In the genomic region with DNA sequence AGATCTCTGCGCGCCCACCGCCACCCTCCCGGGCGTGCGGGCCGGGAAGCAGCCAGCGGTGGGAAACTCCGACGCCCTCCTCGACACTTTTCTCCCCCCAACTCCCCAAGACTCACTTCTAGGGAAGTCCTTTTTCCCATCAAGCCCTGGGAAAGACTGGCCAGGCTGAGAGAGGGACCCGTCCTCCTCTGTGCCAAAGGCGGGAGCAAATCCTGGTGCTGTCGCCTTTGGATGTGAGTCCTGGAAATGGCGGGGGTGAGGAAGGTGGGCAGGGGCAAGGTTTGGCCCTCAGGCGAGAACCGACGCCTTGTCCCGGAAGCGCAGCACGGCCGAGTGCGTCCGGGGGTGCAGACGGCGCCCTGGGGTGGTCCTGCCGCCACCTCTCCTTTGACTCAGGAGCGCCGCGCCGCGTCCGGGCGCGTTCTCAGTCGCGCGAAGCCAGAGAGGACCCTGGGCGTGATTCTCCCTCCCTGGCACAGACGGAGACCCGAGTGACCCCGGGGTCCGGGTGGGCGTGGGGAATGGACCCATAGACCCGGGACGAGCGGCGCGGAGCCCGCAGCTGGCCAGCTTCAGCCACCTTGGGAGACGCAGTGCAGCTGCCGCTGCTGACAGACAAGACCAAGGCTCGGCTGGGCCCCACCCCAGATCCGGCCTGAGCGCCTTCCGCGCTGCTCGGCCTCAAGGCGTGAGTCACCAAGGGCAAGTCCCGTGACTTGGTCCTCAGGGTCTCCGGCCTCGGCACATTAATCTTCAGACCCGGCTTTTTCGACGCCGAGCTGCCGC, we compare ENCODE assay signal across 8 cellular contexts. TPM values are rescaled to one million over a fixed set of nuclear protein-coding genes. Genes with fewer than 3 reads are reported as not detected.
DNase-seq lines count a peak whose midpoint lies in the region; ATAC-seq and TF ChIP-seq lines count a peak whose summit lies in the region.

No MANE protein-coding gene starts in this region.

- no peak overlapping the region for H3K27ac Mint-ChIP-seq in GM23338
- no peak overlapping the region for H3K27ac Mint-ChIP-seq in activated naive CD4-positive, alpha-beta T cell treated with anti-CD3 and anti-CD28 coated beads, Interleukin-2, amount 10 ng/mL, durations not matched to agents 7 days and 5 days

- H3K4me3 Mint-ChIP-seq in GM23338 = peak overlapping the region; percentile 86
- peak overlapping the region; percentile 61 for H3K4me3 Mint-ChIP-seq in activated naive CD4-positive, alpha-beta T cell treated with anti-CD3 and anti-CD28 coated beads, Interleukin-2, amount 10 ng/mL, durations not matched to agents 7 days and 5 days

- H3K27ac ChIP-seq in GM23338 (ENCODE audit: low read depth) (no peak overlapping the region), heart right ventricle (peak overlapping the region; percentile 69 to 92 (median 86)), prostate gland (no peak overlapping the region)

- peaks cover 28% of the 10 kb centered on the region for H3K36me3 Mint-ChIP-seq in GM23338 (ENCODE audit: low read depth)
- peaks cover 38% of the 10 kb centered on the region for H3K36me3 Mint-ChIP-seq in activated naive CD4-positive, alpha-beta T cell treated with anti-CD3 and anti-CD28 coated beads, Interleukin-2, amount 10 ng/mL, durations not matched to agents 7 days and 5 days

- peaks cover 11% of the 10 kb centered on the region for H4K20me1 ChIP-seq in GM23338 (replicated peaks; ENCODE audit: insufficient read depth)

- H3K4me2 ChIP-seq in GM23338 = peak overlapping the region; percentile 95

- DNase-seq in GM23338 (ENCODE audit: low spot score) = peak; percentile 73
- DNase-seq in NB4 (ENCODE audit: low read depth) = peak; percentile 85
- peak; percentile 57 for DNase-seq in activated naive CD4-positive, alpha-beta T cell treated with anti-CD3 and anti-CD28 coated beads, Interleukin-2, amount 10 ng/mL, durations not matched to agents 7 days and 5 days
- DNase-seq in heart right ventricle = peak; percentile 83 to 87
- no peak for DNase-seq in prostate gland (ENCODE audit: low spot score)
- no peak for DNase-seq in COR-L47 (lab: John Stamatoyannopoulos, UW)
- DNase-seq in midbrain (lab: John Stamatoyannopoulos, UW) = no peak

- peaks cover 97% of the 10 kb centered on the region for H3K27me3 Mint-ChIP-seq in GM23338 (ENCODE audit: insufficient read depth, low read depth, poor library complexity)
- H3K27me3 Mint-ChIP-seq in activated naive CD4-positive, alpha-beta T cell treated with anti-CD3 and anti-CD28 coated beads, Interleukin-2, amount 10 ng/mL, durations not matched to agents 7 days and 5 days = peaks cover 80% of the 10 kb centered on the region

- intact Hi-C loops in heart right ventricle (cut with DNase I) (loop anchor here in 4 of 10 donors (2.0 to 5.0 kb wide), 2 partner anchors 26 to 84 kb away; a partner anchor contains a TSS), prostate gland (cut with DNase I) (no loop called here)

- H3K36me3 ChIP-seq in GM23338 (ENCODE audit: insufficient read depth) = peaks cover 7% of the 10 kb centered on the region; the same call in 1 of the 2 replicates
- peaks cover 0 to 20% (median 3%) of the 10 kb centered on the region in 9 donors for H3K36me3 ChIP-seq in heart right ventricle
- peaks cover 0 to 12% of the 10 kb centered on the region in 2 donors for H3K36me3 ChIP-seq in prostate gland

- peaks cover 50% of the 10 kb centered on the region for H3K4me1 ChIP-seq in GM23338 (ENCODE audit: insufficient read depth)
- H3K4me1 ChIP-seq in heart right ventricle = peaks cover 15 to 77% (median 60%) of the 10 kb centered on the region in 9 donors
- peaks cover 12% of the 10 kb centered on the region for H3K4me1 ChIP-seq in prostate gland (replicated peaks)

- peaks cover 92% of the 10 kb centered on the region for H3K27me3 ChIP-seq in GM23338 (ENCODE audit: insufficient read depth)
- peaks cover 9 to 61% (median 54%) of the 10 kb centered on the region in 7 donors for H3K27me3 ChIP-seq in heart right ventricle
- peaks cover 20% of the 10 kb centered on the region for H3K27me3 ChIP-seq in prostate gland (replicated peaks; ENCODE audit: insufficient read depth)

- peaks cover 8% of the 10 kb centered on the region for H3K79me2 ChIP-seq in GM23338 (replicated peaks; ENCODE audit: insufficient read depth)

- H3K9me2 ChIP-seq in GM23338 (ENCODE audit: insufficient read depth) = no peaks in the 10 kb centered on the region

- CTCF ChIA-PET in activated naive CD4-positive, alpha-beta T cell treated with anti-CD3 and anti-CD28 coated beads, Interleukin-2, amount 10 ng/mL, durations not matched to agents 7 days and 5 days (lab: Charles Lee) = interaction anchor here (0.7 to 2.5 kb wide), 7 partner anchors 10 to 89 kb away, joined by 3 to 11 read pairs (median 4); a partner anchor contains a TSS

- H3K9me3 ChIP-seq in heart right ventricle (no peaks in the 10 kb centered on the region), prostate gland (no peaks in the 10 kb centered on the region)

- peak; percentile 9 for ATAC-seq in GM23338
- ATAC-seq in heart right ventricle = peak; percentile 63 to 79 (median 70)

- no peaks in the 10 kb centered on the region; the same call in 1 of the 3 replicates for H3K9me3 Mint-ChIP-seq in GM23338
- H3K9me3 Mint-ChIP-seq in activated naive CD4-positive, alpha-beta T cell treated with anti-CD3 and anti-CD28 coated beads, Interleukin-2, amount 10 ng/mL, durations not matched to agents 7 days and 5 days = no peaks in the 10 kb centered on the region

- peak in 1 of 2 experiments; percentile 42; a peak in 2 of 4 replicates for TF ChIP-seq CTCF in GM23338 (conservative IDR thresholded peaks at IDR 0.05; ENCODE audit: low read depth in 2 of 2)
- peak; percentile 14 for TF ChIP-seq CTCF in NB4 (IDR thresholded peaks at IDR 0.05; ENCODE audit: low read depth, low read length)
- TF ChIP-seq CTCF in heart right ventricle (IDR thresholded peaks at IDR 0.05) = peak in 7 of 9 donors; percentile 10 to 57 (median 35)
- no peak for TF ChIP-seq CTCF in prostate gland (IDR thresholded peaks at IDR 0.05)

- H2AFZ ChIP-seq in GM23338 = peak overlapping the region; percentile 96

- WGBS in heart right ventricle, 2 donors = 1 to 2% methylated on average over 64 to 67 of the region's 67 CpGs
- 11% methylated on average over 46 of the region's 67 CpGs for WGBS in prostate gland

- TF ChIP-seq POLR2A in GM10847 (IDR thresholded peaks at IDR 0.05; ENCODE audit: extremely low read depth, insufficient read length) (peak; percentile 42), NB4 (IDR thresholded peaks at IDR 0.05; ENCODE audit: extremely low read depth, insufficient read length) (no peak), prostate gland (IDR thresholded peaks at IDR 0.05) (peak; percentile 46)

- peak overlapping the region; percentile 71 for H3K4me3 ChIP-seq in GM23338
- H3K4me3 ChIP-seq in NB4 (ENCODE audit: low read depth, low read length) = peak overlapping the region; percentile 43
- peak overlapping the region; percentile 42 to 85 (median 67) for H3K4me3 ChIP-seq in heart right ventricle
- peak overlapping the region; percentile 9 to 24 for H3K4me3 ChIP-seq in prostate gland

- peaks cover 55% of the 10 kb centered on the region for H3K4me1 Mint-ChIP-seq in GM23338
- H3K4me1 Mint-ChIP-seq in activated naive CD4-positive, alpha-beta T cell treated with anti-CD3 and anti-CD28 coated beads, Interleukin-2, amount 10 ng/mL, durations not matched to agents 7 days and 5 days = peaks cover 72% of the 10 kb centered on the region

- H3F3A ChIP-seq in GM23338 (replicated peaks; ENCODE audit: low read depth) = peaks cover 38% of the 10 kb centered on the region

TF ChIP-seq in GM23338, 12 proteins besides CTCF, POLR2A, EP300 and RAD21 (continues in another document):
- TF ChIP-seq STAT1 (IDR thresholded peaks at IDR 0.05; ENCODE audit: unreplicated experiment) = no peak
- no peak for TF ChIP-seq NANOG (IDR thresholded peaks at IDR 0.05; ENCODE audit: borderline replicate concordance)

RNA-seq across cellular contexts. Expression of a gene that starts 3.5 kb away (rescaled TPM):
- 0.24 TPM in 1 of 2 replicates, not detected in the other for total RNA-seq in GM23338 (2014; rRNA removed; shearing (Covaris generic))
- polyA plus RNA-seq in GM23338 (2016; fragmentation: Nextera tagmentation; extraction: Ambion mirVana) (0.57 and 0.82 TPM in 2 replicates), heart right ventricle (under 1 TPM; 0.44 to 0.64 TPM)
- total RNA-seq in heart right ventricle (1 to 10 TPM in 2 of 10 donors, under 1 TPM in 6, not detected in 2; 0.17 to 1.5 (median 0.39) TPM), prostate gland (1 to 10 TPM in 1 of 2 donors, not detected in 1; 1.2 TPM)

RNA-seq across cellular contexts. Expression of a gene that starts 4.6 kb away (rescaled TPM):
- 10.9 and 14.3 TPM in 2 replicates for total RNA-seq in GM23338 (2014; rRNA removed; shearing (Covaris generic))
- polyA plus RNA-seq in GM23338 (2016; fragmentation: Nextera tagmentation; extraction: Ambion mirVana) (13.1 and 13.4 TPM in 2 replicates), heart right ventricle (10 to 100 TPM; 21.8 to 27.7 TPM)
- total RNA-seq in heart right ventricle (10 to 100 TPM; 10.7 to 27.4 (median 14.9) TPM), prostate gland (10 to 100 TPM; 13.6 to 14.7 TPM)

RNA-seq across cellular contexts. Expression of a gene that starts 11.3 kb away (rescaled TPM):
- total RNA-seq in GM23338 (2014; rRNA removed; shearing (Covaris generic)) = 0.21 TPM in 1 of 2 replicates, not detected in the other
- polyA plus RNA-seq in GM23338 (2016; fragmentation: Nextera tagmentation; extraction: Ambion mirVana) = 0.16 TPM in 1 of 2 replicates, not detected in the other
- total RNA-seq in heart right ventricle = not detected
- polyA plus RNA-seq in heart right ventricle = not detected
- under 1 TPM in 1 of 2 donors, not detected in 1; 0.97 TPM for total RNA-seq in prostate gland

RNA-seq across cellular contexts. Expression of a gene that starts 20.0 kb away (rescaled TPM):
- 29.2 and 29.6 TPM in 2 replicates for total RNA-seq in GM23338 (2014; rRNA removed; shearing (Covaris generic))
- 13.1 and 15.8 TPM in 2 replicates for polyA plus RNA-seq in GM23338 (2016; fragmentation: Nextera tagmentation; extraction: Ambion mirVana)
- 10 to 100 TPM in 5 of 10 donors, 1 to 10 TPM in 5; 7.2 to 12.1 (median 9.4) TPM for total RNA-seq in heart right ventricle
- polyA plus RNA-seq in heart right ventricle = 10 to 100 TPM in 1 of 2 donors, 1 to 10 TPM in 1; 8.4 to 18.7 TPM
- 10 to 100 TPM; 24.0 to 27.6 TPM for total RNA-seq in prostate gland

RNA-seq across cellular contexts. Expression of a gene that starts 20.1 kb away (rescaled TPM):
- total RNA-seq in GM23338 (2014; rRNA removed; shearing (Covaris generic)) = 12.3 and 20.5 TPM in 2 replicates
- 5.1 and 5.8 TPM in 2 replicates for polyA plus RNA-seq in GM23338 (2016; fragmentation: Nextera tagmentation; extraction: Ambion mirVana)
- total RNA-seq in heart right ventricle = 10 to 100 TPM in 1 of 10 donors, 1 to 10 TPM in 9; 2.3 to 11.7 (median 5.5) TPM
- 10 to 100 TPM in 1 of 2 donors, 1 to 10 TPM in 1; 3.2 to 13.2 TPM for polyA plus RNA-seq in heart right ventricle
- total RNA-seq in prostate gland = 10 to 100 TPM; 28.0 to 28.3 TPM

Comparison
In these comparisons a context has a peak if more than half of its experiments do, and no peak if none do; other contexts are left out.
1. DNase-seq: peak in GM23338 (single experiment), NB4 (single experiment), activated naive CD4-positive, alpha-beta T cell treated with anti-CD3 and anti-CD28 coated beads, Interleukin-2, amount 10 ng/mL, durations not matched to agents 7 days and 5 days (single experiment) and heart right ventricle (2 of 2); none in prostate gland (single experiment), COR-L47 (single experiment) and midbrain (single experiment).
2. H3K27ac ChIP-seq: peak in heart right ventricle (10 of 10); none in GM23338 (single experiment) and prostate gland (0 of 2).
3. H3K4me3 ChIP-seq: peak in every context shown above with its lines; median percentile 71 in GM23338; 67 in heart right ventricle; 43 in NB4; 16 in prostate gland.
4. CTCF ChIP-seq: peak in NB4 (single experiment) and heart right ventricle (7 of 9); none in prostate gland (0 of 4).